Comparison of ENCODE assay signal across 8 cellular contexts in genomic region chr17:81909966-81910839, GRCh38. TPM values are rescaled to one million over a fixed set of nuclear protein-coding genes. Genes with fewer than 3 reads are reported as not detected.
DNase-seq lines count a peak whose midpoint lies in the region; ATAC-seq and TF ChIP-seq lines count a peak whose summit lies in the region.

No MANE protein-coding gene starts in this region.

- H3K9me2 ChIP-seq in DOHH2 (replicated peaks; ENCODE audit: control insufficient read depth, low read length) = no peaks in the 10 kb centered on the region

- peak overlapping the region; percentile 98 for H3K4me3 ChIP-seq in DOHH2 (ENCODE audit: low read length)

- H3K27me3 ChIP-seq in DOHH2 (ENCODE audit: control insufficient read depth, low read length) = no peaks in the 10 kb centered on the region

- H3K79me2 ChIP-seq in DOHH2 (ENCODE audit: control insufficient read depth, low read length) = peaks cover 20% of the 10 kb centered on the region

- H3K4me1 ChIP-seq in DOHH2 (ENCODE audit: control insufficient read depth, low read length) = peaks cover 17% of the 10 kb centered on the region

- no peaks in the 10 kb centered on the region for H3K9me3 ChIP-seq in DOHH2 (ENCODE audit: control insufficient read depth, insufficient read depth, low read length)

- peak overlapping the region; percentile 52 for H3K27ac ChIP-seq in DOHH2 (ENCODE audit: low read depth, low read length)

- no peak for TF ChIP-seq CTCF in DOHH2 (IDR thresholded peaks at IDR 0.05; ENCODE audit: low read depth, low read length, poor library complexity, severe bottlenecking)

- H3K36me3 ChIP-seq in DOHH2 (ENCODE audit: control insufficient read depth, low read length) = peaks cover 75% of the 10 kb centered on the region

- peaks cover 10% of the 10 kb centered on the region for H3F3A ChIP-seq in DOHH2 (ENCODE audit: control insufficient read depth, insufficient read depth)

- DNase-seq in M059J (ENCODE audit: low read depth) (peak; percentile 25), cerebellum (ENCODE audit: low spot score) (peak; percentile 59), mucosa of gallbladder (ENCODE audit: low spot score) (peak; percentile 57), NCI-H345 treated with DMSO at 0.1 percent for 48 hours (lab: John Stamatoyannopoulos, UW; ENCODE audit: unreplicated experiment) (no peak), germinal center (ENCODE audit: low spot score) (no peak)

- H4K20me1 ChIP-seq in DOHH2 (ENCODE audit: control insufficient read depth, insufficient read depth, low read depth, low read length) = peaks cover 9% of the 10 kb centered on the region; the same call in 1 of the 2 replicates

- ATAC-seq in GM21825 (IDR thresholded peaks at IDR 0.05; ENCODE audit: unreplicated experiment) (no peak), GM21529 (IDR thresholded peaks at IDR 0.05; ENCODE audit: unreplicated experiment) (no peak)

- peak overlapping the region; percentile 93 for H3K4me2 ChIP-seq in DOHH2 (ENCODE audit: low read length)

RNA-seq across cellular contexts. Expression of gene PCYT2, which starts 1.0 kb away (rescaled TPM):
- total RNA-seq in M059J (2014; rRNA removed; shearing (Covaris generic)) = 36.0 and 43.4 TPM in 2 replicates
- total RNA-seq in cerebellum (14.1 TPM), mucosa of gallbladder (66.0 TPM)

RNA-seq across cellular contexts. Expression of gene SIRT7, which starts 7.8 kb away (rescaled TPM):
- total RNA-seq in M059J (2014; rRNA removed; shearing (Covaris generic)) = 13.5 and 22.0 TPM in 2 replicates
- total RNA-seq in cerebellum (9.9 TPM), mucosa of gallbladder (58.1 TPM)

RNA-seq across cellular contexts. Expression of gene NPB, which starts 8.2 kb away (rescaled TPM):
- total RNA-seq in M059J (2014; rRNA removed; shearing (Covaris generic)) = 0.44 and 0.59 TPM in 2 replicates
- total RNA-seq in cerebellum = 2.8 TPM
- 0.55 TPM for total RNA-seq in mucosa of gallbladder

RNA-seq across cellular contexts. Expression of gene MAFG, which starts 17.3 kb away (rescaled TPM):
- total RNA-seq in M059J (2014; rRNA removed; shearing (Covaris generic)) = 8.1 and 15.1 TPM in 2 replicates
- total RNA-seq in cerebellum = 9.0 TPM
- 31.6 TPM for total RNA-seq in mucosa of gallbladder

RNA-seq across cellular contexts. Expression of gene ANAPC11, which starts 18.7 kb away (rescaled TPM):
- total RNA-seq in M059J (2014; rRNA removed; shearing (Covaris generic)) = 201 and 233 TPM in 2 replicates
- total RNA-seq in cerebellum (41.7 TPM), mucosa of gallbladder (124 TPM)

Comparison
In these comparisons a context has a peak if more than half of its experiments do, and no peak if none do; other contexts are left out.
1. DNase-seq: peak in M059J (single experiment), cerebellum (single experiment) and mucosa of gallbladder (single experiment); none in NCI-H345 treated with DMSO at 0.1 percent for 48 hours (single experiment) and germinal center (single experiment).